In genomic region chr1:225691377-225691776, GRCh38 we compare ENCODE assay signal across 11 cellular contexts. TPM values are rescaled to one million over a fixed set of nuclear protein-coding genes. Genes with fewer than 3 reads are reported as not detected.
DNase-seq lines count a peak whose midpoint lies in the region; ATAC-seq, FAIRE-seq and TF ChIP-seq lines count a peak whose summit lies in the region.
"Had no signal": no experiment of that assay in that cellular context is flagged by ENCODE, and none has a peak within 500 bp of the region (broad histone marks: within the 10 kb centered on the region; RNA-seq: fewer than 3 reads in every experiment).

No MANE protein-coding gene starts in this region.

- peak overlapping the region; percentile 100 for H3K27ac Mint-ChIP-seq in astrocyte (ENCODE audit: unreplicated experiment)
- H3K27ac Mint-ChIP-seq: immature natural killer cell had no signal

- peak; percentile 26 for ATAC-seq in left ventricle myocardium superior
- ATAC-seq in Right ventricle myocardium inferior = no peak
- ATAC-seq in left colon = peak; percentile 84
- no peak for ATAC-seq in aorta (ENCODE audit: low FRiP score)
- ATAC-seq in GM21390 (IDR thresholded peaks at IDR 0.05; ENCODE audit: unreplicated experiment) = no peak
- ATAC-seq in HG03565 (IDR thresholded peaks at IDR 0.05; ENCODE audit: unreplicated experiment) = no peak

- H3K36me3 ChIP-seq in astrocyte (ENCODE audit: insufficient read depth, low read length) = no peaks in the 10 kb centered on the region
- no peaks in the 10 kb centered on the region for H3K36me3 ChIP-seq in aorta (ENCODE audit: control insufficient read depth in 1 of 2, insufficient read depth in 2 of 2, low read length in 1 of 2)

- H3K27ac ChIP-seq in astrocyte (ENCODE audit: low read depth, low read length) (peak overlapping the region; percentile 80), aorta (ENCODE audit: low read depth in 1 of 2, low read length in 2 of 2) (peak overlapping the region; percentile 32 to 88)

- H3K36me3 Mint-ChIP-seq in astrocyte (ENCODE audit: low read depth, unreplicated experiment) = peaks cover 1% of the 10 kb centered on the region
- H3K36me3 Mint-ChIP-seq: immature natural killer cell had no signal

- H3K4me1 ChIP-seq in astrocyte (ENCODE audit: insufficient read depth, low read length) (peaks cover 26% of the 10 kb centered on the region), aorta (ENCODE audit: control insufficient read depth in 1 of 2, insufficient read depth in 2 of 2, low read length in 2 of 2) (peaks cover 7 to 11% of the 10 kb centered on the region in 2 donors)

- peak overlapping the region; percentile 68 for H3K4me2 ChIP-seq in astrocyte (ENCODE audit: low read length)

- H3K9ac ChIP-seq in astrocyte (ENCODE audit: low read length) = peak overlapping the region; percentile 73

- no peaks in the 10 kb centered on the region for H3K79me2 ChIP-seq in astrocyte (ENCODE audit: insufficient read depth, low read length)

- DNase-seq in left ventricle myocardium superior (no peak), Right ventricle myocardium inferior (ENCODE audit: missing footprints) (no peak), astrocyte (ENCODE audit: low read depth) (peak; percentile 86), left colon (no peak), aorta (no peak)
- DNase-seq in stimulated activated CD4-positive, alpha-beta T cell treated with anti-CD3 and anti-CD28 coated beads, Interleukin-1b, Interleukin-23, amount 100 ng/mL, for 48 hours = no peak
- DNase-seq: erythroblast, immature natural killer cell, occipital lobe had no signal

- H3K27me3 ChIP-seq in astrocyte (ENCODE audit: insufficient read depth, low read length) (no peaks in the 10 kb centered on the region), aorta (ENCODE audit: control insufficient read depth in 1 of 2, insufficient read depth in 2 of 2, low read length in 1 of 2) (no peaks in the 10 kb centered on the region)

- H3K27me3 Mint-ChIP-seq in astrocyte (ENCODE audit: low read depth, unreplicated experiment) = no peaks in the 10 kb centered on the region

- H3K4me3 Mint-ChIP-seq in astrocyte (ENCODE audit: unreplicated experiment) = peak overlapping the region; percentile 31
- H3K4me3 Mint-ChIP-seq: immature natural killer cell had no signal

- H2AFZ ChIP-seq in astrocyte (ENCODE audit: low read depth, low read length) = no peak overlapping the region

- H3K4me3 ChIP-seq in astrocyte (ENCODE audit: insufficient read depth, low read depth, low read length) (no peak overlapping the region), aorta (ENCODE audit: low read length in 2 of 2) (no peak overlapping the region)

- no peak for TF ChIP-seq CTCF in astrocyte (IDR thresholded peaks at IDR 0.05; ENCODE audit: insufficient read depth, low read depth, low read length)

- H4K20me1 ChIP-seq in astrocyte (ENCODE audit: insufficient read depth, low read length) = no peaks in the 10 kb centered on the region

- H3K9me3 ChIP-seq in astrocyte (ENCODE audit: insufficient read depth, low read depth, low read length) (no peaks in the 10 kb centered on the region), aorta (ENCODE audit: control insufficient read depth, low read length) (no peaks in the 10 kb centered on the region)

- peaks cover 44% of the 10 kb centered on the region for H3K4me1 Mint-ChIP-seq in astrocyte (ENCODE audit: low read depth, unreplicated experiment)
- H3K4me1 Mint-ChIP-seq: immature natural killer cell had no signal

- H3K9me3 Mint-ChIP-seq in astrocyte (ENCODE audit: unreplicated experiment) = peaks cover 3% of the 10 kb centered on the region
- H3K9me3 Mint-ChIP-seq: immature natural killer cell had no signal

- intact Hi-C loops in left ventricle myocardium superior (cut with micrococcal nuclease) (loop anchor here (10.0 kb wide), 1 partner anchor 73 kb away; no protein-coding TSS in a partner anchor), Right ventricle myocardium inferior (cut with DNase I) (loop anchor here (5.0 kb wide), 2 partner anchors 56 to 81 kb away; no protein-coding TSS in a partner anchor), left colon (cut with DNase I, micrococcal nuclease) (no loop called here), aorta (cut with DNase I) (loop anchor here in 1 of 2 donors (10.0 kb wide), 1 partner anchor 73 kb away; no protein-coding TSS in a partner anchor)

- WGBS in aorta, 2 donors = 3 to 8% methylated on average over 2 of the region's 2 CpGs

- FAIRE-seq in astrocyte (lab: Jason Lieb, UNC) = no peak

RNA-seq across cellular contexts. Expression of gene ENAH, which starts 38.5 kb away (rescaled TPM):
- 90.1 TPM for total RNA-seq in left ventricle myocardium superior
- 80.0 TPM for total RNA-seq in Right ventricle myocardium inferior
- 749 and 829 TPM in 2 replicates for total RNA-seq in astrocyte
- total RNA-seq in left colon = 10 to 100 TPM; 29.7 to 43.3 TPM
- total RNA-seq in aorta = 100 to 1,000 TPM; 148 to 415 TPM
- polyA plus RNA-seq in aorta = 10 to 100 TPM; 47.3 to 82.1 TPM

Comparison
In these comparisons a context has a peak if more than half of its experiments do, and no peak if none do; other contexts are left out.
1. ATAC-seq: peak in left ventricle myocardium superior (single experiment) and left colon (single experiment); none in Right ventricle myocardium inferior (single experiment), aorta (single experiment), GM21390 (single experiment) and HG03565 (single experiment).
2. intact Hi-C loops: an anchor here in left ventricle myocardium superior (10.0 kb wide) and Right ventricle myocardium inferior (5.0 kb wide); none called in left colon.